8 cellular contexts compared by ENCODE assay signal in genomic region chr14:72892879-72893635, GRCh38. TPM values are rescaled to one million over a fixed set of nuclear protein-coding genes. Genes with fewer than 3 reads are reported as not detected.
DNase-seq lines count a peak whose midpoint lies in the region; ATAC-seq and TF ChIP-seq lines count a peak whose summit lies in the region.

No MANE protein-coding gene starts in this region.

- H3K4me3 Mint-ChIP-seq in T-helper 1 cell treated with Interleukin-12 subunit alpha and Interleukin-12 subunit beta and Interleukin-4 antibody, amounts not matched to agents 30 μg/mL and 1 μg/mL, for 36 hours = peak overlapping the region; percentile 98

- TF ChIP-seq RAD21 in liver (IDR thresholded peaks at IDR 0.05) = no peak

- no peaks in the 10 kb centered on the region for H3K36me3 ChIP-seq in liver (ENCODE audit: control insufficient read depth in 4 of 4, insufficient read depth in 3 of 4, low read depth in 1 of 4, low read length in 3 of 4)

- peak overlapping the region; percentile 79 for H3K27ac Mint-ChIP-seq in T-helper 1 cell treated with Interleukin-12 subunit alpha and Interleukin-12 subunit beta and Interleukin-4 antibody, amounts not matched to agents 30 μg/mL and 1 μg/mL, for 36 hours

- H3K9me3 ChIP-seq in liver (ENCODE audit: control insufficient read depth in 4 of 4, low read length in 3 of 4) = no peaks in the 10 kb centered on the region

- ATAC-seq in HG02759 (IDR thresholded peaks at IDR 0.05; ENCODE audit: unreplicated experiment) (peak; percentile 30), HG03095 (IDR thresholded peaks at IDR 0.05; ENCODE audit: unreplicated experiment) (no peak)

- peak overlapping the region; percentile 63 to 76 for H3K27ac ChIP-seq in liver (ENCODE audit: low read depth in 1 of 2, low read length in 2 of 2)

- POLR2A ChIA-PET in GM10248 (lab: Yijun Ruan, JAX) = no interaction called here

- H3K4me1 ChIP-seq in liver (ENCODE audit: control insufficient read depth in 4 of 4, insufficient read depth in 4 of 4, low read length in 3 of 4) = peaks cover 3 to 28% (median 15%) of the 10 kb centered on the region in 4 donors

- no peaks in the 10 kb centered on the region for H3K27me3 ChIP-seq in liver (ENCODE audit: control insufficient read depth in 4 of 4, insufficient read depth in 4 of 4, low read length in 3 of 4)

- H3K9me3 Mint-ChIP-seq in T-helper 1 cell treated with Interleukin-12 subunit alpha and Interleukin-12 subunit beta and Interleukin-4 antibody, amounts not matched to agents 30 μg/mL and 1 μg/mL, for 36 hours = no peaks in the 10 kb centered on the region

- peaks cover 26% of the 10 kb centered on the region for H3K4me1 Mint-ChIP-seq in T-helper 1 cell treated with Interleukin-12 subunit alpha and Interleukin-12 subunit beta and Interleukin-4 antibody, amounts not matched to agents 30 μg/mL and 1 μg/mL, for 36 hours (ENCODE audit: low read depth)

- H3K4me3 ChIP-seq in choroid plexus epithelial cell (ENCODE audit: low read depth, low read length) (peak overlapping the region; percentile 70), liver (ENCODE audit: low read depth in 1 of 3, low read length in 3 of 3) (peak overlapping the region; percentile 79 to 96 (median 83))

- H3K36me3 Mint-ChIP-seq in T-helper 1 cell treated with Interleukin-12 subunit alpha and Interleukin-12 subunit beta and Interleukin-4 antibody, amounts not matched to agents 30 μg/mL and 1 μg/mL, for 36 hours (ENCODE audit: low read depth) = peaks cover 4% of the 10 kb centered on the region

- H3K27me3 Mint-ChIP-seq in T-helper 1 cell treated with Interleukin-12 subunit alpha and Interleukin-12 subunit beta and Interleukin-4 antibody, amounts not matched to agents 30 μg/mL and 1 μg/mL, for 36 hours (ENCODE audit: low read depth) = peaks cover 54% of the 10 kb centered on the region

- WGBS in liver = under 1% methylated on average over 68 of the region's 68 CpGs

- peak; percentile 45 for DNase-seq in GM10248 (ENCODE audit: extremely low spot score)
- DNase-seq in choroid plexus epithelial cell (ENCODE audit: low read depth) = peak; percentile 36
- peak; percentile 8 to 18 for DNase-seq in stimulated activated CD4-positive, alpha-beta T cell treated with anti-CD3 and anti-CD28 coated beads, Interleukin-4, amount 100 ng/mL, for 4 hours
- DNase-seq in posterior vena cava (ENCODE audit: low spot score) = no peak

- CTCF ChIA-PET in GM10248 (lab: Yijun Ruan, JAX) = interaction anchor here (1.1 to 5.5 kb wide), 6 partner anchors 9 to 416 kb away, joined by 4 to 53 read pairs (median 7); no protein-coding TSS in a partner anchor

- peak overlapping the region; percentile 55 to 74 for H3K9ac ChIP-seq in liver (ENCODE audit: low read depth in 1 of 2, low read length in 2 of 2)

- intact Hi-C loops in posterior vena cava (cut with DNase I) = no loop called here

- no peak for TF ChIP-seq CTCF in GM10248 (IDR thresholded peaks at IDR 0.05; ENCODE audit: control extremely low read depth, extremely low read depth, low read depth, missing control alignments)
- no peak for TF ChIP-seq CTCF in choroid plexus epithelial cell (conservative IDR thresholded peaks at IDR 0.05; ENCODE audit: low read depth, low read length)
- TF ChIP-seq CTCF in liver (IDR thresholded peaks at IDR 0.05; ENCODE audit: low read depth, low read length, missing input control) = no peak

TF ChIP-seq in liver, 16 proteins besides CTCF, POLR2A, EP300 and RAD21:
- TF ChIP-seq ZBTB33 (IDR thresholded peaks at IDR 0.05) (no peak), RXRA (IDR thresholded peaks at IDR 0.05) (no peak), JUND (IDR thresholded peaks at IDR 0.05) (no peak), REST (IDR thresholded peaks at IDR 0.05) (no peak), EGR1 (IDR thresholded peaks at IDR 0.05; ENCODE audit: low read depth in 2 of 2) (no peak), YY1 (IDR thresholded peaks at IDR 0.05) (no peak), ATF3 (IDR thresholded peaks at IDR 0.05) (no peak), FOXA1 (IDR thresholded peaks at IDR 0.05) (no peak), GABPA (IDR thresholded peaks at IDR 0.05 in 1 of 2, conservative IDR thresholded peaks at IDR 0.05 in 1 of 2) (no peak), HNF4G (IDR thresholded peaks at IDR 0.05) (no peak)
TF ChIP-seq in liver: peak in this region for 0.

RNA-seq across cellular contexts. Expression of gene DPF3, which starts 0.8 kb away (rescaled TPM):
- total RNA-seq in liver (10 to 100 TPM in 1 of 2 donors, 1 to 10 TPM in 1; 3.2 to 23.2 TPM), posterior vena cava (under 1 TPM; 0.19 to 0.93 TPM)
- polyA plus RNA-seq in liver = 1 to 10 TPM; 1.1 to 1.8 TPM

RNA-seq across cellular contexts. Expression of gene DCAF4, which starts 33.2 kb away (rescaled TPM):
- total RNA-seq in liver = 10 to 100 TPM in 1 of 2 donors, 1 to 10 TPM in 1; 3.5 to 11.0 TPM
- polyA plus RNA-seq in liver = 1 to 10 TPM; 4.1 to 8.1 TPM
- 10 to 100 TPM in 1 of 2 donors, 1 to 10 TPM in 1; 7.4 to 11.3 TPM for total RNA-seq in posterior vena cava
